Comparison of ENCODE assay signal across 11 cellular contexts in genomic region chr4:10005632-10006031, GRCh38. TPM values are rescaled to one million over a fixed set of nuclear protein-coding genes. Genes with fewer than 3 reads are reported as not detected.
DNase-seq lines count a peak whose midpoint lies in the region; ATAC-seq and TF ChIP-seq lines count a peak whose summit lies in the region.
"Had no signal": no experiment of that assay in that cellular context is flagged by ENCODE, and none has a peak within 500 bp of the region (broad histone marks: within the 10 kb centered on the region; RNA-seq: fewer than 3 reads in every experiment).

No MANE protein-coding gene starts in this region.

- intact Hi-C loops in colonic mucosa (cut with DNase I) (no loop called here), natural killer cell (cut with micrococcal nuclease) (no loop called here), transverse colon (cut with DNase I; ENCODE audit: low total_unique reads) (no loop called here)

- no peak for TF ChIP-seq POLR2A in transverse colon (IDR thresholded peaks at IDR 0.05)

- no peak for TF ChIP-seq EP300 in transverse colon (IDR thresholded peaks at IDR 0.05; ENCODE audit: low read depth)

- TF ChIP-seq CTCF in colonic mucosa (IDR thresholded peaks at IDR 0.05) (no peak), natural killer cell (IDR thresholded peaks at IDR 0.05) (no peak), transverse colon (IDR thresholded peaks at IDR 0.05) (no peak), endodermal cell (conservative IDR thresholded peaks at IDR 0.05) (no peak), chondrocyte (IDR thresholded peaks at IDR 0.05) (no peak)

- no peak for ATAC-seq in natural killer cell

- H3K4me3 ChIP-seq in colonic mucosa (no peak overlapping the region), transverse colon (no peak overlapping the region), endodermal cell (ENCODE audit: low read length) (no peak overlapping the region)
- H3K4me3 ChIP-seq: mucosa of descending colon had no signal

- H3K27me3 ChIP-seq in colonic mucosa (no peaks in the 10 kb centered on the region), transverse colon (no peaks in the 10 kb centered on the region), endodermal cell (ENCODE audit: control insufficient read depth, insufficient read depth, low read length, poor library complexity, severe bottlenecking) (no peaks in the 10 kb centered on the region)

- no peaks in the 10 kb centered on the region for H3K36me3 Mint-ChIP-seq in natural killer cell
- no peaks in the 10 kb centered on the region for H3K36me3 Mint-ChIP-seq in endodermal cell (ENCODE audit: low read depth)
- no peaks in the 10 kb centered on the region for H3K36me3 Mint-ChIP-seq in chondrocyte (ENCODE audit: low read depth)
- H3K36me3 Mint-ChIP-seq: activated CD4-positive, alpha-beta memory T cell treated with anti-CD3 and anti-CD28 coated beads for 36 hours had no signal

- no peaks in the 10 kb centered on the region for H3K9me3 ChIP-seq in colonic mucosa
- H3K9me3 ChIP-seq in transverse colon, result no peaks in the 10 kb centered on the region
- no peaks in the 10 kb centered on the region for H3K9me3 ChIP-seq in endodermal cell (ENCODE audit: control insufficient read depth, low read length)
- H3K9me3 ChIP-seq: mucosa of descending colon had no signal

- DNase-seq in SKM-1 treated with dmso at 0.1 percent for 144 hours (lab: John Stamatoyannopoulos, UW; ENCODE audit: unreplicated experiment) (peak; percentile 32), SKM-1 (lab: John Stamatoyannopoulos, UW; ENCODE audit: unreplicated experiment) (no peak), colonic mucosa (no peak), natural killer cell (no peak), transverse colon (no peak), endodermal cell (no peak), chondrocyte (ENCODE audit: low spot score) (no peak), NCI-H446 (lab: John Stamatoyannopoulos, UW) (no peak)
- DNase-seq: activated CD4-positive, alpha-beta memory T cell treated with anti-CD3 and anti-CD28 coated beads for 36 hours; activated effector memory CD4-positive, alpha-beta T cell treated with Interleukin-2 at 50 U/mL for 16 hours had no signal

- H3K4me3 Mint-ChIP-seq in natural killer cell (peak overlapping the region; percentile 46), endodermal cell (no peak overlapping the region), chondrocyte (ENCODE audit: unreplicated experiment) (no peak overlapping the region)
- H3K4me3 Mint-ChIP-seq: activated CD4-positive, alpha-beta memory T cell treated with anti-CD3 and anti-CD28 coated beads for 36 hours had no signal

- H3K4me1 Mint-ChIP-seq in natural killer cell (peaks cover 57 to 64% of the 10 kb centered on the region in 2 donors), endodermal cell (no peaks in the 10 kb centered on the region), chondrocyte (ENCODE audit: low read depth) (peaks cover 26% of the 10 kb centered on the region)

- whole genome bisulfite sequencing in transverse colon (ENCODE audit: low coverage in 1 of 2), 2 donors, result 45 to 56% methylated on average over 4 of the region's 4 CpGs
- WGBS in endodermal cell (ENCODE audit: insufficient coverage in 1 of 2, insufficient read length in 1 of 2), 2 experiments, result 42 to 68% methylated on average over 2 to 4 of the region's 4 CpGs

- no peak overlapping the region for H3K9ac ChIP-seq in colonic mucosa (ENCODE audit: low read depth in 2 of 2, low read length in 2 of 2)
- no peak overlapping the region for H3K9ac ChIP-seq in endodermal cell (ENCODE audit: extremely low read depth, low read length, poor library complexity, severe bottlenecking)

- H3K36me3 ChIP-seq in colonic mucosa, result no peaks in the 10 kb centered on the region
- H3K36me3 ChIP-seq in transverse colon, result no peaks in the 10 kb centered on the region
- no peaks in the 10 kb centered on the region for H3K36me3 ChIP-seq in endodermal cell (ENCODE audit: control insufficient read depth, insufficient read depth, low read length)

- H3K4me1 ChIP-seq in colonic mucosa, result peaks cover 4% of the 10 kb centered on the region
- peaks cover 20 to 51% (median 34%) of the 10 kb centered on the region in 4 donors for H3K4me1 ChIP-seq in transverse colon
- no peaks in the 10 kb centered on the region for H3K4me1 ChIP-seq in endodermal cell (ENCODE audit: control insufficient read depth, insufficient read depth, low read length)

- peak overlapping the region; percentile 40 to 84 for H3K27ac Mint-ChIP-seq in natural killer cell
- no peak overlapping the region for H3K27ac Mint-ChIP-seq in endodermal cell
- H3K27ac Mint-ChIP-seq in chondrocyte (ENCODE audit: unreplicated experiment), result no peak overlapping the region
- H3K27ac Mint-ChIP-seq: activated CD4-positive, alpha-beta memory T cell treated with anti-CD3 and anti-CD28 coated beads for 36 hours had no signal

- in situ Hi-C loops in transverse colon (cut with MboI; ENCODE audit: low pct_ligation_motif_present in 1 of 4, low pct_unique_long_range_greater_than_20kb in 1 of 4, low sequenced_read_pairs in 3 of 4), result no loop called here

- H3K27ac ChIP-seq in colonic mucosa (peak overlapping the region; percentile 88), transverse colon (peak overlapping the region; percentile 82 to 91 (median 90)), endodermal cell (ENCODE audit: low read depth, low read length) (no peak overlapping the region)

- no peaks in the 10 kb centered on the region for H3K27me3 Mint-ChIP-seq in natural killer cell (ENCODE audit: low read depth in 2 of 2)
- no peaks in the 10 kb centered on the region for H3K27me3 Mint-ChIP-seq in endodermal cell (ENCODE audit: insufficient read depth)
- no peaks in the 10 kb centered on the region for H3K27me3 Mint-ChIP-seq in chondrocyte (ENCODE audit: low read depth)
- H3K27me3 Mint-ChIP-seq: activated CD4-positive, alpha-beta memory T cell treated with anti-CD3 and anti-CD28 coated beads for 36 hours had no signal

- no peaks in the 10 kb centered on the region for H3K9me3 Mint-ChIP-seq in natural killer cell
- H3K9me3 Mint-ChIP-seq in endodermal cell, result no peaks in the 10 kb centered on the region
- H3K9me3 Mint-ChIP-seq in chondrocyte (ENCODE audit: low read depth), result no peaks in the 10 kb centered on the region
- H3K9me3 Mint-ChIP-seq: activated CD4-positive, alpha-beta memory T cell treated with anti-CD3 and anti-CD28 coated beads for 36 hours had no signal

RNA-seq across cellular contexts. Expression of gene SLC2A9, which starts 15.7 kb away (rescaled TPM):
- total RNA-seq in colonic mucosa, result 1 to 10 TPM; 4.3 to 6.8 TPM
- 1 to 10 TPM; 1.5 to 5.5 (median 3.9) TPM for total RNA-seq in natural killer cell
- total RNA-seq in transverse colon, result 1 to 10 TPM in 3 of 4 donors, not detected in 1; 2.2 to 4.0 (median 3.4) TPM
- 1 to 10 TPM in 1 of 2 donors, under 1 TPM in 1; 0.95 to 1.9 TPM for total RNA-seq in endodermal cell
- polyA plus RNA-seq in endodermal cell (2013, experiment 1 of 2), result not detected
- polyA plus RNA-seq in endodermal cell (2013, experiment 2 of 2), result not detected
- total RNA-seq in chondrocyte, result 0.72 to 0.95 TPM in 2 of 3 replicates, not detected in the other

Comparison
In these comparisons a context has a peak if more than half of its experiments do, and no peak if none do; other contexts are left out.
1. H3K27ac Mint-ChIP-seq: peak in natural killer cell (2 of 2); none in endodermal cell (single experiment) and chondrocyte (single experiment).